ENCODE assay signal across 33 cellular contexts in the genomic region with DNA sequence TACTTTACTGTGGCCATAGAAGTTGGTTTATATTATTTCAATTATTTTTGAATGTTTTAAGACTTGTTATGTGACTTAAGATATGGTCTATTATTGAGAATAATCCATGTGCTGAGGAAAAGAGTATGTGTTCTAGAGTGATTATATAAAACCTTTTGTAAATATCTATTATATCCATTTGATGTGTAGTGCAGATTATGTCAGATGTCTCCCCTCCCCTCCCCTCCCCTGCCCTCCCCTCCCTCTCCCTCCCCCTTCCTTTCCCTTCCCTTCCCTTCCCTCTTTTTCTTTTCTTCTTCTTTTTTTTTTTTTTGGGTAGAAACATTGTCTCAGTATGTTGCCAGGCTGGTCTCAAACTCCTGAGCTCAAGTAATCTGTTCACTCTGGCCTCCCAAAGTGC. TPM values are rescaled to one million over a fixed set of nuclear protein-coding genes. Genes with fewer than 3 reads are reported as not detected.
"Had no signal": no experiment of that assay in that cellular context is flagged by ENCODE, and none has a peak within 500 bp of the region (broad histone marks: within the 10 kb centered on the region; RNA-seq: fewer than 3 reads in every experiment).

No MANE protein-coding gene starts in this region.

- H3K27me3 ChIP-seq: colonic mucosa, dorsolateral prefrontal cortex, esophagus muscularis mucosa, esophagus squamous epithelium, foreskin keratinocyte, gastrocnemius medialis, gastroesophageal sphincter, heart left ventricle had no signal

- H3K36me3 ChIP-seq: colonic mucosa, esophagus muscularis mucosa, esophagus squamous epithelium, gastrocnemius medialis, gastroesophageal sphincter, heart left ventricle, heart right ventricle had no signal

- H3K4me3 ChIP-seq: colonic mucosa, coronary artery, dorsolateral prefrontal cortex, esophagus muscularis mucosa, esophagus squamous epithelium, gastrocnemius medialis, gastroesophageal sphincter, heart left ventricle, heart right ventricle had no signal

- H3K9me3 ChIP-seq: colonic mucosa, esophagus muscularis mucosa, esophagus squamous epithelium, gastrocnemius medialis, gastroesophageal sphincter, heart left ventricle had no signal

- FAIRE-seq: colon, endometrium, endothelial cell of umbilical vein, frontal cortex had no signal

- DNase-seq: colonic mucosa; cortex of kidney; dermis blood vessel endothelial cell; dorsolateral prefrontal cortex; effector CD4-positive, alpha-beta T cell; effector CD8-positive, alpha-beta T cell; effector memory CD4-positive, alpha-beta T cell; effector memory CD8-positive, alpha-beta T cell; endodermal cell; erythroblast; esophagus squamous epithelium; foreskin fibroblast; foreskin keratinocyte; foreskin melanocyte; gastrocnemius medialis; glutamatergic neuron; head of caudate nucleus; heart left ventricle; heart right ventricle had no signal

- H3K27ac ChIP-seq: colonic mucosa, coronary artery, dorsolateral prefrontal cortex, epithelial cell of prostate, esophagus muscularis mucosa, esophagus squamous epithelium, foreskin keratinocyte, gastrocnemius medialis, gastroesophageal sphincter, heart left ventricle, heart right ventricle had no signal

- H3K4me1 ChIP-seq: colonic mucosa, esophagus muscularis mucosa, esophagus squamous epithelium, foreskin keratinocyte, gastrocnemius medialis, gastroesophageal sphincter, heart left ventricle, heart right ventricle had no signal

- ATAC-seq: effector memory CD8-positive, alpha-beta T cell; esophagus mucosa; foreskin keratinocyte; gastrocnemius medialis; gastroesophageal sphincter; heart left ventricle; heart right ventricle had no signal

RNA-seq across cellular contexts. Expression of gene CYP2C8, which starts 8.3 kb away (rescaled TPM):
- total RNA-seq: dermis microvascular lymphatic vessel endothelial cell, endothelial cell of umbilical vein, epithelial cell of proximal tubule, esophagus muscularis mucosa, fibroblast of villous mesenchyme, gastroesophageal sphincter, glomerular endothelial cell had no signal
- polyA plus RNA-seq: fibroblast of lung, foreskin keratinocyte had no signal
